Comparison of ENCODE assay signal across 16 cellular contexts in genomic region chr1:5879421-5879820, GRCh38.
DNase-seq lines count a peak whose midpoint lies in the region; FAIRE-seq and TF ChIP-seq lines count a peak whose summit lies in the region.
"Had no signal": no experiment of that assay in that cellular context is flagged by ENCODE, and none has a peak within 500 bp of the region (broad histone marks: within the 10 kb centered on the region; RNA-seq: fewer than 3 reads in every experiment).

No MANE protein-coding gene starts in this region.

- H4K20me1 ChIP-seq in BLaER1, result no peaks in the 10 kb centered on the region

- H3K4me2 ChIP-seq in BLaER1 (peak overlapping the region; percentile 60), neuronal stem cell (ENCODE audit: insufficient read depth, low read length, poor library complexity, severe bottlenecking) (no peak overlapping the region)
- H3K4me2 ChIP-seq: KMS-11 had no signal

- in situ Hi-C loops in GM13977 (cut with MboI; ENCODE audit: low pct_unique_long_range_greater_than_20kb, low sequenced_read_pairs, unreplicated experiment), result no loop called here

- H4K8ac ChIP-seq in neuronal stem cell (ENCODE audit: low read depth, low read length), result no peak overlapping the region

- H3K27me3 ChIP-seq in BLaER1, result no peaks in the 10 kb centered on the region
- no peaks in the 10 kb centered on the region for H3K27me3 ChIP-seq in neuronal stem cell (ENCODE audit: control insufficient read depth in 3 of 3, insufficient read depth in 3 of 3, low read depth in 1 of 3, low read length in 3 of 3)

- no peak for FAIRE-seq in kidney (lab: Jason Lieb, UNC)
- FAIRE-seq: GM12878 had no signal

- H3K9me3 Mint-ChIP-seq in chondrocyte (ENCODE audit: low read depth), result peaks cover 12% of the 10 kb centered on the region

- H3K27ac Mint-ChIP-seq in chondrocyte (ENCODE audit: unreplicated experiment), result no peak overlapping the region
- H3K27ac Mint-ChIP-seq: CD14-positive monocyte had no signal

- no peak overlapping the region for H2BK15ac ChIP-seq in neuronal stem cell (ENCODE audit: low read length)

- H3K9ac ChIP-seq in BLaER1 (0 out of 2 replicates have a peak overlapping the region, but pooled peaks have one; percentile 21), kidney (ENCODE audit: low read length in 2 of 2) (no peak overlapping the region), neuronal stem cell (ENCODE audit: low read depth, low read length, poor library complexity) (peak overlapping the region; percentile 81)
- H3K9ac ChIP-seq: KMS-11 had no signal

- no peaks in the 10 kb centered on the region for H3K4me1 Mint-ChIP-seq in chondrocyte (ENCODE audit: low read depth)
- H3K4me1 Mint-ChIP-seq: CD14-positive monocyte; CD4-positive, alpha-beta memory T cell had no signal

- TF ChIP-seq CTCF in chondrocyte (IDR thresholded peaks at IDR 0.05), result no peak
- TF ChIP-seq CTCF in kidney (IDR thresholded peaks at IDR 0.05; ENCODE audit: borderline replicate concordance, extremely low read depth, insufficient read depth), result no peak
- TF ChIP-seq CTCF in GM13977 (IDR thresholded peaks at IDR 0.05; ENCODE audit: extremely low read depth, insufficient read depth, missing control alignments), result no peak

- H3K4me3 Mint-ChIP-seq in chondrocyte (ENCODE audit: unreplicated experiment), result no peak overlapping the region
- H3K4me3 Mint-ChIP-seq: CD14-positive monocyte; CD4-positive, alpha-beta memory T cell; H9 had no signal

- intact Hi-C loops in kidney (cut with DNase I), result no loop called here

- no peak overlapping the region for H2AK5ac ChIP-seq in neuronal stem cell (ENCODE audit: low read depth, low read length)

- no peak overlapping the region for H2BK12ac ChIP-seq in neuronal stem cell (ENCODE audit: low read length)

- no peak overlapping the region for H2AFZ ChIP-seq in neuronal stem cell (ENCODE audit: low read length)

- no peak overlapping the region for H2BK5ac ChIP-seq in neuronal stem cell (ENCODE audit: low read length)

- no peak overlapping the region for H2BK120ac ChIP-seq in neuronal stem cell (ENCODE audit: low read depth, low read length)

- H3K79me1 ChIP-seq in neuronal stem cell (ENCODE audit: low read depth, low read length), result peaks cover 3% of the 10 kb centered on the region

- H3K18ac ChIP-seq in neuronal stem cell (ENCODE audit: low read length), result no peak overlapping the region

- H3K27me3 Mint-ChIP-seq in chondrocyte (ENCODE audit: low read depth), result no peaks in the 10 kb centered on the region
- H3K27me3 Mint-ChIP-seq: CD4-positive, alpha-beta memory T cell had no signal

- peaks cover 21% of the 10 kb centered on the region for H3K36me3 Mint-ChIP-seq in chondrocyte (ENCODE audit: low read depth)

- no peak overlapping the region for H3K4ac ChIP-seq in neuronal stem cell (ENCODE audit: low read length)

- peaks cover 84% of the 10 kb centered on the region for H3K36me3 ChIP-seq in BLaER1
- peaks cover 0 to 7% of the 10 kb centered on the region in 2 donors for H3K36me3 ChIP-seq in kidney (ENCODE audit: control insufficient read depth in 1 of 2, insufficient read depth in 2 of 2, low read length in 2 of 2)
- peaks cover 14 to 37% of the 10 kb centered on the region in 2 donors for H3K36me3 ChIP-seq in neuronal stem cell (replicated peaks in 1 of 2; ENCODE audit: control insufficient read depth in 2 of 2, insufficient read depth in 2 of 2, low read length in 2 of 2)

- H3K27ac ChIP-seq in BLaER1 (peak overlapping the region; percentile 75), kidney (ENCODE audit: low read depth in 2 of 2, low read length in 2 of 2) (no peak overlapping the region), neuronal stem cell (replicated peaks; ENCODE audit: low read length) (no peak overlapping the region)
- H3K27ac ChIP-seq: KMS-11 had no signal

- H3K23ac ChIP-seq in neuronal stem cell (ENCODE audit: low read depth, low read length, poor library complexity), result no peak overlapping the region

- H3K9me3 ChIP-seq in BLaER1 (peaks cover 45% of the 10 kb centered on the region), kidney (ENCODE audit: control insufficient read depth in 1 of 2, low read length in 2 of 2) (peaks cover 0 to 6% of the 10 kb centered on the region in 2 donors), neuronal stem cell (replicated peaks in 1 of 2; ENCODE audit: control insufficient read depth in 2 of 2, insufficient read depth in 1 of 2, low read depth in 1 of 2, low read length in 2 of 2) (peaks cover 0 to 4% of the 10 kb centered on the region in 2 donors)

- H4K91ac ChIP-seq in neuronal stem cell (ENCODE audit: low read depth, low read length, poor library complexity), result no peak overlapping the region

- 0 out of 2 replicates have a peak overlapping the region, but pooled peaks have one; percentile 28 for H3K4me3 ChIP-seq in BLaER1
- no peak overlapping the region for H3K4me3 ChIP-seq in kidney (ENCODE audit: low read length in 2 of 2)
- H3K4me3 ChIP-seq in neuronal stem cell (ENCODE audit: low read length in 2 of 2), result no peak overlapping the region
- H3K4me3 ChIP-seq: GM12878 had no signal

- H3K14ac ChIP-seq in neuronal stem cell (ENCODE audit: low read length), result no peak overlapping the region

- no CpG with 5 or more reads among the region's 7 CpGs for WGBS in neuronal stem cell (ENCODE audit: extremely low coverage in 2 of 2, insufficient read length in 2 of 2, insufficient replicate concordance in 1 of 2), 2 donors

- peaks cover 46% of the 10 kb centered on the region for H3K4me1 ChIP-seq in BLaER1
- H3K4me1 ChIP-seq in kidney (ENCODE audit: control insufficient read depth in 1 of 2, insufficient read depth in 1 of 2, low read depth in 1 of 2, low read length in 2 of 2), result no peaks in the 10 kb centered on the region
- peaks cover 1 to 2% of the 10 kb centered on the region in 2 donors for H3K4me1 ChIP-seq in neuronal stem cell (ENCODE audit: control insufficient read depth in 2 of 2, insufficient read depth in 1 of 2, low read depth in 1 of 2, low read length in 2 of 2)

- DNase-seq in chondrocyte (ENCODE audit: low spot score) (peak; percentile 57), kidney (peak; percentile 17), neuronal stem cell (ENCODE audit: low spot score) (no peak), GM13977 (ENCODE audit: low spot score) (no peak), AML-193 (lab: John Stamatoyannopoulos, UW) (no peak)
- no peak for DNase-seq in activated effector memory CD4-positive, alpha-beta T cell treated with Interleukin-2 at 50 U/mL for 16 hours
- DNase-seq: Calu3; CD4-positive, alpha-beta memory T cell; DND-41; EL; GOT3; H9 had no signal

Comparison
In these comparisons a context has a peak if more than half of its experiments do, and no peak if none do; other contexts are left out.
1. H3K9ac ChIP-seq: peak in BLaER1 (single experiment) and neuronal stem cell (single experiment); none in kidney (0 of 2).
2. DNase-seq: peak in chondrocyte (single experiment) and kidney (single experiment); none in neuronal stem cell (single experiment), GM13977 (single experiment), activated effector memory CD4-positive, alpha-beta T cell treated with Interleukin-2 at 50 U/mL for 16 hours (single experiment) and AML-193 (0 of 2).